9 cellular contexts compared by ENCODE assay signal in genomic region chr15:69225355-69226027, GRCh38.
DNase-seq lines count a peak whose midpoint lies in the region; ATAC-seq and TF ChIP-seq lines count a peak whose summit lies in the region.
"Had no signal": no experiment of that assay in that cellular context is flagged by ENCODE, and none has a peak within 500 bp of the region (broad histone marks: within the 10 kb centered on the region; RNA-seq: fewer than 3 reads in every experiment).

No MANE protein-coding gene starts in this region.

- H3K27ac Mint-ChIP-seq in neural crest cell (ENCODE audit: unreplicated experiment) (no peak overlapping the region), T-helper 17 cell (no peak overlapping the region), immature natural killer cell (no peak overlapping the region)

- H3K9me3 ChIP-seq in T-helper 17 cell (ENCODE audit: control insufficient read depth, low read length, poor library complexity, severe bottlenecking): no peaks in the 10 kb centered on the region

- H3K4me3 Mint-ChIP-seq in neural crest cell (no peak overlapping the region), T-helper 17 cell (no peak overlapping the region), immature natural killer cell (no peak overlapping the region)

- H3K4me3 ChIP-seq in choroid plexus epithelial cell (ENCODE audit: low read depth, low read length): no peak overlapping the region

- DNase-seq in NCI-H460 (ENCODE audit: extremely low read depth, low read depth) (peak; percentile 15), choroid plexus epithelial cell (ENCODE audit: low read depth) (peak; percentile 80), neural crest cell (ENCODE audit: low read depth, low spot score) (no peak), T-helper 17 cell (no peak), GM13976 (ENCODE audit: low spot score) (no peak), GF-D8 (lab: John Stamatoyannopoulos, UW) (no peak), immature natural killer cell (no peak)
- DNase-seq: effector memory CD4-positive, alpha-beta T cell had no signal

- TF ChIP-seq CTCF in GM12872 (IDR thresholded peaks at IDR 0.05; ENCODE audit: insufficient read depth, low read depth, low read length) (peak; percentile 25; the same call in 1 of the 3 replicates), choroid plexus epithelial cell (conservative IDR thresholded peaks at IDR 0.05; ENCODE audit: low read depth, low read length) (peak; percentile 54), neural crest cell (conservative IDR thresholded peaks at IDR 0.05) (peak; percentile 63), GM13976 (IDR thresholded peaks at IDR 0.05; ENCODE audit: borderline replicate concordance, control extremely low read depth, extremely low read depth, insufficient read depth, missing control alignments) (no peak)

- H3K36me3 Mint-ChIP-seq in neural crest cell (ENCODE audit: low read depth) (peaks cover 21% of the 10 kb centered on the region), T-helper 17 cell (ENCODE audit: low read depth) (peaks cover 8% of the 10 kb centered on the region), immature natural killer cell (peaks cover 19 to 25% (median 22%) of the 10 kb centered on the region in 3 donors)

- ATAC-seq in T-helper 17 cell: no peak

- in situ Hi-C loops in GM13976 (cut with MboI; ENCODE audit: low sequenced_read_pairs, unreplicated experiment): no loop called here

- H3K9me3 Mint-ChIP-seq in neural crest cell (peaks cover 8% of the 10 kb centered on the region), immature natural killer cell (peaks cover 0 to 13% (median 0%) of the 10 kb centered on the region in 6 donors)

- H3K4me1 Mint-ChIP-seq in neural crest cell (no peaks in the 10 kb centered on the region), T-helper 17 cell (no peaks in the 10 kb centered on the region), immature natural killer cell (no peaks in the 10 kb centered on the region)

- no peaks in the 10 kb centered on the region for H3K27me3 Mint-ChIP-seq in neural crest cell (ENCODE audit: low read depth)
- no peaks in the 10 kb centered on the region for H3K27me3 Mint-ChIP-seq in T-helper 17 cell
- H3K27me3 Mint-ChIP-seq in immature natural killer cell (ENCODE audit: low read depth in 3 of 3): peaks cover 0 to 2% (median 2%) of the 10 kb centered on the region in 3 donors

Comparison
In these comparisons a context has a peak if more than half of its experiments do, and no peak if none do; other contexts are left out.
1. DNase-seq: peak in NCI-H460 (single experiment) and choroid plexus epithelial cell (single experiment); none in neural crest cell (single experiment), T-helper 17 cell (0 of 3), GM13976 (single experiment), GF-D8 (single experiment) and immature natural killer cell (0 of 3).